In the genomic region with DNA sequence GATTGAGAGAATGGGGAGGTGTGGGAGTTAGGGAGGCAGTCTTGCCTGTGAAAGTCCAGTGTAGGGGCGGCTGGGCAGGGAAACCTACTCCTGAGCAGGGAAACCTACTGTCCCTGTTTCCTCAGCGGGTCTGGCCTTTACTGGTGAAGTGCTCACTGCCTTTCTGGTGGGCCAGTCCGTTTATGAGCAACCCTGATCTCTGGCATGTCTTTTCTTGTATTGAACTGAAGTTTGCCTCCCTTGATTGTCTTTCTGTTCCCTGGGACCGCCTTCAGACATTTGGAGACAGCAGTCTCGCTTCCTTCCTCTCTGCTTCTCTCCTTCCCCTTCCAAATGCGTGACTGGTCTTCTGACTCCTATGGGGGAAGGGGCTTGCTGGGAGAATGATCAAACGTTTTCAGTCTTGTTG, we compare ENCODE assay signal across 8 cellular contexts. TPM values are rescaled to one million over a fixed set of nuclear protein-coding genes. Genes with fewer than 3 reads are reported as not detected.
DNase-seq lines count a peak whose midpoint lies in the region; ATAC-seq and TF ChIP-seq lines count a peak whose summit lies in the region.

No MANE protein-coding gene starts in this region.

- no peaks in the 10 kb centered on the region for H3K36me3 ChIP-seq in CD4-positive, CD25-positive, alpha-beta regulatory T cell (ENCODE audit: control insufficient read depth, insufficient read depth, low read length)
- H3K36me3 ChIP-seq in lower lobe of right lung = no peaks in the 10 kb centered on the region

- peaks cover 14% of the 10 kb centered on the region for H3K36me3 Mint-ChIP-seq in CD4-positive, CD25-positive, alpha-beta regulatory T cell
- peaks cover 15% of the 10 kb centered on the region for H3K36me3 Mint-ChIP-seq in type B pancreatic cell

- peaks cover 53% of the 10 kb centered on the region for H3K4me1 ChIP-seq in CD4-positive, CD25-positive, alpha-beta regulatory T cell (ENCODE audit: control insufficient read depth, insufficient read depth, low read length, poor library complexity, severe bottlenecking)
- H3K4me1 ChIP-seq in lower lobe of right lung = peaks cover 65% of the 10 kb centered on the region

- peak overlapping the region; percentile 85 to 95 (median 92) for H3K4me3 Mint-ChIP-seq in CD4-positive, CD25-positive, alpha-beta regulatory T cell
- peak overlapping the region; percentile 92 for H3K4me3 Mint-ChIP-seq in type B pancreatic cell

- H3K27ac ChIP-seq in CD4-positive, CD25-positive, alpha-beta regulatory T cell (ENCODE audit: insufficient read depth, low read length, poor library complexity, severe bottlenecking) = no peak overlapping the region
- H3K27ac ChIP-seq in caudate nucleus (ENCODE audit: low read depth, low read length) = peak overlapping the region; percentile 81
- H3K27ac ChIP-seq in lower lobe of right lung = peak overlapping the region; percentile 96

- ATAC-seq in CD4-positive, CD25-positive, alpha-beta regulatory T cell (ENCODE audit: low read depth in 2 of 2) = no peak
- ATAC-seq in lower lobe of right lung (no peak), GM21723 (IDR thresholded peaks at IDR 0.05; ENCODE audit: unreplicated experiment) (no peak)

- DNase-seq in CD4-positive, CD25-positive, alpha-beta regulatory T cell = no peak
- DNase-seq in NAMALWA (ENCODE audit: low spot score) (peak; percentile 9), caudate nucleus (lab: John Stamatoyannopoulos, UW) (peak in 16 of 61 donors; percentile 2 to 44 (median 26)), lower lobe of right lung (no peak), type B pancreatic cell (ENCODE audit: extremely low spot score, unreplicated experiment) (no peak), NCI-H187 (lab: John Stamatoyannopoulos, UW) (no peak)
- DNase-seq in stimulated activated CD4-positive, alpha-beta T cell treated with anti-CD3 and anti-CD28 coated beads, Interleukin-4, amount 100 ng/mL, for 1 hour = no peak

- peaks cover 12% of the 10 kb centered on the region for H3K27me3 Mint-ChIP-seq in CD4-positive, CD25-positive, alpha-beta regulatory T cell
- no peaks in the 10 kb centered on the region for H3K27me3 Mint-ChIP-seq in type B pancreatic cell

- H3K9me3 Mint-ChIP-seq in CD4-positive, CD25-positive, alpha-beta regulatory T cell = no peaks in the 10 kb centered on the region
- H3K9me3 Mint-ChIP-seq in type B pancreatic cell = no peaks in the 10 kb centered on the region

- H3K27ac Mint-ChIP-seq in CD4-positive, CD25-positive, alpha-beta regulatory T cell = peak overlapping the region in 2 of 3 donors; percentile 7 to 78
- peak overlapping the region; percentile 72 for H3K27ac Mint-ChIP-seq in type B pancreatic cell

- no peaks in the 10 kb centered on the region for H3K9me3 ChIP-seq in CD4-positive, CD25-positive, alpha-beta regulatory T cell (ENCODE audit: control insufficient read depth in 2 of 2, low read length in 2 of 2)
- H3K9me3 ChIP-seq in lower lobe of right lung = no peaks in the 10 kb centered on the region

- H3K4me1 Mint-ChIP-seq in CD4-positive, CD25-positive, alpha-beta regulatory T cell = peaks cover 6 to 64% (median 39%) of the 10 kb centered on the region in 4 donors
- peaks cover 55% of the 10 kb centered on the region for H3K4me1 Mint-ChIP-seq in type B pancreatic cell (ENCODE audit: unreplicated experiment)

- peak overlapping the region; percentile 81 for H3K4me3 ChIP-seq in CD4-positive, CD25-positive, alpha-beta regulatory T cell (ENCODE audit: low read depth, low read length)
- peak overlapping the region; percentile 100 for H3K4me3 ChIP-seq in lower lobe of right lung

- TF ChIP-seq CTCF in lower lobe of right lung (IDR thresholded peaks at IDR 0.05) = no peak
- TF ChIP-seq CTCF in type B pancreatic cell (conservative IDR thresholded peaks at IDR 0.05) = no peak

- intact Hi-C loops in lower lobe of right lung (cut with DNase I) = loop anchor here (5.0 kb wide), 1 partner anchor 327 kb away; no protein-coding TSS in a partner anchor

- H3K27me3 ChIP-seq in CD4-positive, CD25-positive, alpha-beta regulatory T cell (ENCODE audit: control insufficient read depth, insufficient read depth, low read length) = no peaks in the 10 kb centered on the region
- H3K27me3 ChIP-seq in lower lobe of right lung (ENCODE audit: low read depth) = no peaks in the 10 kb centered on the region

RNA-seq across cellular contexts. Expression of a gene that starts 2.9 kb away (rescaled TPM):
- total RNA-seq in CD4-positive, CD25-positive, alpha-beta regulatory T cell = 13.8 TPM
- 1 to 10 TPM; 1.2 to 2.9 (median 2.1) TPM for polyA plus RNA-seq in CD4-positive, CD25-positive, alpha-beta regulatory T cell
- total RNA-seq in lower lobe of right lung (33.6 TPM), type B pancreatic cell (ENCODE audit: low replicate concordance) (23.6 and 27.1 TPM in 2 replicates)
